In genomic region chr6:127907960-127908640, GRCh38 we compare ENCODE assay signal across 11 cellular contexts. TPM values are rescaled to one million over a fixed set of nuclear protein-coding genes. Genes with fewer than 3 reads are reported as not detected.
DNase-seq lines count a peak whose midpoint lies in the region; ATAC-seq and TF ChIP-seq lines count a peak whose summit lies in the region.
"Had no signal": no experiment of that assay in that cellular context is flagged by ENCODE, and none has a peak within 500 bp of the region (broad histone marks: within the 10 kb centered on the region; RNA-seq: fewer than 3 reads in every experiment).

No MANE protein-coding gene starts in this region.

- H3K4me3 ChIP-seq in GM12865 (ENCODE audit: low read depth, low read length) (peak overlapping the region; percentile 18; the same call in 1 of the 2 replicates), colonic mucosa (no peak overlapping the region), aorta (ENCODE audit: low read length in 2 of 2) (no peak overlapping the region), right lobe of liver (no peak overlapping the region)
- H3K4me3 ChIP-seq: left lung, right atrium auricular region, SJSA1 had no signal

- POLR2A ChIA-PET in HEK293T (lab: Yijun Ruan, JAX): no interaction called here

- no peak overlapping the region for H3K9ac ChIP-seq in colonic mucosa (ENCODE audit: low read depth in 2 of 2, low read length in 2 of 2)

- H3K27me3 ChIP-seq in colonic mucosa (no peaks in the 10 kb centered on the region), aorta (ENCODE audit: control insufficient read depth in 1 of 2, insufficient read depth in 2 of 2, low read length in 1 of 2) (no peaks in the 10 kb centered on the region), right lobe of liver (no peaks in the 10 kb centered on the region)
- H3K27me3 ChIP-seq: left lung, right atrium auricular region had no signal

- DNase-seq in GM12865 (ENCODE audit: low read depth) (peak; percentile 37), colonic mucosa (no peak), aorta (no peak), right lobe of liver (no peak), HEK293T (ENCODE audit: extremely low spot score) (no peak)
- peak; percentile 9 for DNase-seq in activated CD4-positive, alpha-beta T cell treated with anti-CD3 and anti-CD28 coated beads, Interleukin-2, amount 50 U/mL, for 1 hour
- DNase-seq: left lung had no signal

- CTCF ChIA-PET in HEK293T (lab: Yijun Ruan, JAX): no interaction called here

- TF ChIP-seq CTCF in GM12865 (IDR thresholded peaks at IDR 0.05; ENCODE audit: insufficient read depth, low read depth, low read length, missing control alignments) (no peak), colonic mucosa (IDR thresholded peaks at IDR 0.05) (no peak), right lobe of liver (IDR thresholded peaks at IDR 0.05) (no peak)

- intact Hi-C loops in colonic mucosa (cut with DNase I) (no loop called here), aorta (cut with DNase I) (no loop called here), right lobe of liver (cut with DNase I) (no loop called here)

- ATAC-seq in GM19395 (IDR thresholded peaks at IDR 0.05; ENCODE audit: unreplicated experiment) (peak; percentile 89), HG03039 (IDR thresholded peaks at IDR 0.05; ENCODE audit: unreplicated experiment) (peak; percentile 80), aorta (ENCODE audit: low FRiP score) (no peak), right lobe of liver (no peak)
- ATAC-seq: left lung had no signal

- H3K9me3 ChIP-seq in colonic mucosa (no peaks in the 10 kb centered on the region), aorta (ENCODE audit: control insufficient read depth, low read length) (no peaks in the 10 kb centered on the region), right lobe of liver (no peaks in the 10 kb centered on the region)
- H3K9me3 ChIP-seq: SJSA1 had no signal

- no peak for TF ChIP-seq POLR2A in right lobe of liver (IDR thresholded peaks at IDR 0.05)

- 89 to 92% methylated on average over 7 of the region's 7 CpGs for WGBS in aorta, 2 donors
- WGBS in right lobe of liver (ENCODE audit: insufficient coverage, low coverage, low lambda C conversion rate, missing lambda C conversion rate): 78% methylated on average over 7 of the region's 7 CpGs

- no peak overlapping the region for H3K27ac ChIP-seq in colonic mucosa
- H3K27ac ChIP-seq in aorta (ENCODE audit: low read depth in 1 of 2, low read length in 2 of 2): no peak overlapping the region
- no peak overlapping the region for H3K27ac ChIP-seq in right lobe of liver
- H3K27ac ChIP-seq: left lung, right atrium auricular region, SJSA1 had no signal

- no peaks in the 10 kb centered on the region for H3K4me1 ChIP-seq in colonic mucosa
- no peaks in the 10 kb centered on the region for H3K4me1 ChIP-seq in aorta (ENCODE audit: control insufficient read depth in 1 of 2, insufficient read depth in 2 of 2, low read length in 2 of 2)
- H3K4me1 ChIP-seq in right lobe of liver: no peaks in the 10 kb centered on the region
- H3K4me1 ChIP-seq: left lung, right atrium auricular region, SJSA1 had no signal

- no peaks in the 10 kb centered on the region for H3K36me3 ChIP-seq in colonic mucosa
- no peaks in the 10 kb centered on the region for H3K36me3 ChIP-seq in aorta (ENCODE audit: control insufficient read depth in 1 of 2, insufficient read depth in 2 of 2, low read length in 1 of 2)
- no peaks in the 10 kb centered on the region for H3K36me3 ChIP-seq in right lobe of liver
- H3K36me3 ChIP-seq: left lung, right atrium auricular region, SJSA1 had no signal

TF ChIP-seq in HEK293T, 16 proteins besides CTCF, POLR2A, EP300 and RAD21:
- TF ChIP-seq ARNT (IDR thresholded peaks at IDR 0.05) (no peak), HDGF (IDR thresholded peaks at IDR 0.05; ENCODE audit: borderline replicate concordance) (no peak), BHLHE40 (IDR thresholded peaks at IDR 0.05; ENCODE audit: borderline replicate concordance) (no peak), TARDBP (IDR thresholded peaks at IDR 0.05) (no peak), FOXK2 (IDR thresholded peaks at IDR 0.05) (no peak), CTBP1 (IDR thresholded peaks at IDR 0.05; ENCODE audit: borderline replicate concordance) (no peak), ELF4 (IDR thresholded peaks at IDR 0.05) (no peak)

RNA-seq across cellular contexts. Expression of gene THEMIS, which starts 7.2 kb away (rescaled TPM):
- under 1 TPM; 0.96 TPM for total RNA-seq in colonic mucosa
- 1 to 10 TPM in 1 of 2 donors, under 1 TPM in 1; 0.68 to 1.7 TPM for total RNA-seq in aorta
- polyA plus RNA-seq in aorta: under 1 TPM in 1 of 2 donors, not detected in 1; 0.63 TPM
- under 1 TPM in 5 of 6 experiments, not detected in 1; 0.09 to 0.61 (median 0.17) TPM for total RNA-seq in right lobe of liver
- total RNA-seq: SJSA1 had no signal

Comparison
In these comparisons a context has a peak if more than half of its experiments do, and no peak if none do; other contexts are left out.
1. DNase-seq: peak in GM12865 (single experiment) and activated CD4-positive, alpha-beta T cell treated with anti-CD3 and anti-CD28 coated beads, Interleukin-2, amount 50 U/mL, for 1 hour (single experiment); none in colonic mucosa (single experiment), aorta (0 of 2), right lobe of liver (0 of 3) and HEK293T (single experiment).
2. ATAC-seq: peak in GM19395 (single experiment) and HG03039 (single experiment); none in aorta (single experiment) and right lobe of liver (0 of 4).